ENCODE assay signal across 15 cellular contexts in genomic region chr2:178860551-178860950, GRCh38. TPM values are rescaled to one million over a fixed set of nuclear protein-coding genes. Genes with fewer than 3 reads are reported as not detected.
DNase-seq lines count a peak whose midpoint lies in the region; TF ChIP-seq lines count a peak whose summit lies in the region.
"Had no signal": no experiment of that assay in that cellular context is flagged by ENCODE, and none has a peak within 500 bp of the region (broad histone marks: within the 10 kb centered on the region; RNA-seq: fewer than 3 reads in every experiment).

No MANE protein-coding gene starts in this region.

- H3K27me3 ChIP-seq in ascending aorta: no peaks in the 10 kb centered on the region

- H3K9me3 ChIP-seq in ascending aorta: no peaks in the 10 kb centered on the region
- H3K9me3 ChIP-seq: neutrophil had no signal

- H3K4me3 ChIP-seq in ascending aorta (no peak overlapping the region), fibroblast of villous mesenchyme (ENCODE audit: low read depth, low read length) (no peak overlapping the region)
- H3K4me3 ChIP-seq: SK-N-MC had no signal

- intact Hi-C loops in ascending aorta (cut with DNase I): loop anchor here (10.0 kb wide), 1 partner anchor 404 kb away; the partner anchor contains the start of gene SESTD1

- peak overlapping the region; percentile 85 to 87 for H3K27ac ChIP-seq in ascending aorta
- H3K27ac ChIP-seq: neutrophil, SK-N-MC had no signal

- DNase-seq in DMS 273 (lab: John Stamatoyannopoulos, UW; ENCODE audit: unreplicated experiment): peak; percentile 53
- no peak for DNase-seq in ascending aorta (ENCODE audit: low spot score in 2 of 2)
- no peak for DNase-seq in fibroblast of villous mesenchyme (ENCODE audit: low read depth)
- peak; percentile 59 for DNase-seq in myocyte (ENCODE audit: low read depth)
- DNase-seq in NCI-H1105 treated with DMSO at 0.1 percent for 48 hours (lab: John Stamatoyannopoulos, UW): no peak
- no peak for DNase-seq in kidney tubule cell (ENCODE audit: low spot score)
- no peak for DNase-seq in NCI-H526 treated with DMSO at 0.1 percent for 48 hours (lab: John Stamatoyannopoulos, UW)
- no peak for DNase-seq in HK-2 (ENCODE audit: unreplicated experiment)
- DNase-seq: activated naive CD4-positive, alpha-beta T cell; GOT3; mesendoderm; NCI-H345; stimulated activated naive B cell treated with anti-CD40 and anti-IgM and Interleukin-4, amounts not matched to agents 10 μg/mL and 1 μg/mL and 100 μg/mL, for 72 hours had no signal

- no peaks in the 10 kb centered on the region for H3K36me3 ChIP-seq in ascending aorta
- H3K36me3 ChIP-seq: neutrophil had no signal

- peaks cover 8 to 33% of the 10 kb centered on the region in 2 donors for H3K4me1 ChIP-seq in ascending aorta

- peak; percentile 20 to 33 (median 33) for TF ChIP-seq CTCF in ascending aorta (IDR thresholded peaks at IDR 0.05)
- TF ChIP-seq CTCF in fibroblast of villous mesenchyme (IDR thresholded peaks at IDR 0.05; ENCODE audit: insufficient read depth, low read depth, low read length): peak; percentile 6

RNA-seq across cellular contexts. Expression of gene TTN, which starts 53.3 kb away (rescaled TPM):
- total RNA-seq in ascending aorta: 7.6 TPM
- total RNA-seq in fibroblast of villous mesenchyme: under 0.01 TPM in 2 replicates
- 1,034 and 1,448 TPM in 2 replicates for total RNA-seq in myocyte
- 45.2 TPM for polyA plus RNA-seq in myocyte (2012)

Comparison
In these comparisons a context has a peak if more than half of its experiments do, and no peak if none do; other contexts are left out.
1. DNase-seq: peak in DMS 273 (single experiment) and myocyte (single experiment); none in ascending aorta (0 of 2), fibroblast of villous mesenchyme (single experiment), NCI-H1105 treated with DMSO at 0.1 percent for 48 hours (single experiment), kidney tubule cell (single experiment), NCI-H526 treated with DMSO at 0.1 percent for 48 hours (single experiment) and HK-2 (single experiment).
2. RNA of gene TTN, which starts 53.3 kb away (total RNA-seq): 1,034 to 1,448 TPM in myocyte; 7.6 TPM in ascending aorta (single experiment) and under 0.01 TPM in fibroblast of villous mesenchyme; every median in the first group is over 100 times any median in the second.